ENCODE assay signal across 12 cellular contexts in genomic region chr5:172717481-172718195, GRCh38. TPM values are rescaled to one million over a fixed set of nuclear protein-coding genes. Genes with fewer than 3 reads are reported as not detected.
DNase-seq lines count a peak whose midpoint lies in the region; ATAC-seq and TF ChIP-seq lines count a peak whose summit lies in the region.
"Had no signal": no experiment of that assay in that cellular context is flagged by ENCODE, and none has a peak within 500 bp of the region (broad histone marks: within the 10 kb centered on the region; RNA-seq: fewer than 3 reads in every experiment).

No MANE protein-coding gene starts in this region.

- peaks cover 5% of the 10 kb centered on the region for H3K27me3 Mint-ChIP-seq in central memory CD8-positive, alpha-beta T cell
- peaks cover 9% of the 10 kb centered on the region for H3K27me3 Mint-ChIP-seq in neural progenitor cell (ENCODE audit: insufficient read depth, low read depth)

- WGBS in mammary epithelial cell (ENCODE audit: low coverage, missing lambda C conversion rate): 89% methylated on average over 15 of the region's 16 CpGs

- intact Hi-C loops in breast epithelium (cut with DNase I; ENCODE audit: low total_unique reads) (no loop called here), mammary epithelial cell (cut with micrococcal nuclease) (loop anchor here (1.0 to 10.0 kb wide), 5 partner anchors 48 to 897 kb away; partner anchors contain the start of genes BOD1, DUSP1 and ERGIC1), upper lobe of right lung (cut with DNase I) (loop anchor here (5.0 kb wide), 2 partner anchors 50 to 215 kb away; no protein-coding TSS in a partner anchor), A673 (cut with micrococcal nuclease; ENCODE audit: unreplicated experiment) (loop anchor here (1.0 to 2.0 kb wide), 2 partner anchors 47 to 55 kb away; no protein-coding TSS in a partner anchor)

- no peaks in the 10 kb centered on the region for H3F3A ChIP-seq in neural progenitor cell (ENCODE audit: low read depth)

- no peak overlapping the region for H3K9ac ChIP-seq in mammary epithelial cell (ENCODE audit: insufficient read depth, low read length)
- no peak overlapping the region for H3K9ac ChIP-seq in neural progenitor cell

- H3K4me2 ChIP-seq in mammary epithelial cell (ENCODE audit: insufficient read depth, low read depth, low read length): no peak overlapping the region
- no peak overlapping the region for H3K4me2 ChIP-seq in neural progenitor cell

- no peaks in the 10 kb centered on the region for H3K36me3 ChIP-seq in breast epithelium
- no peaks in the 10 kb centered on the region for H3K36me3 ChIP-seq in mammary epithelial cell (ENCODE audit: insufficient read depth, low read length)
- no peaks in the 10 kb centered on the region for H3K36me3 ChIP-seq in neural progenitor cell
- H3K36me3 ChIP-seq in upper lobe of right lung: no peaks in the 10 kb centered on the region
- no peaks in the 10 kb centered on the region for H3K36me3 ChIP-seq in A673 (ENCODE audit: insufficient read depth, low read length, poor library complexity, severe bottlenecking)

- ATAC-seq in central memory CD8-positive, alpha-beta T cell (replicated peaks; ENCODE audit: extremely low read depth, poor library complexity, severe bottlenecking): no peak
- no peak for ATAC-seq in upper lobe of right lung

- H3K4me3 Mint-ChIP-seq in central memory CD8-positive, alpha-beta T cell: no peak overlapping the region
- H3K4me3 Mint-ChIP-seq in neural progenitor cell: no peak overlapping the region

- H4K20me1 ChIP-seq in mammary epithelial cell (ENCODE audit: insufficient read depth, low read length): no peaks in the 10 kb centered on the region
- H4K20me1 ChIP-seq in neural progenitor cell (ENCODE audit: low read depth): no peaks in the 10 kb centered on the region

- H3K27ac Mint-ChIP-seq in central memory CD8-positive, alpha-beta T cell (ENCODE audit: low read depth): peak overlapping the region; percentile 63
- H3K27ac Mint-ChIP-seq in neural progenitor cell: no peak overlapping the region

- no peak overlapping the region for H2AFZ ChIP-seq in mammary epithelial cell (ENCODE audit: low read depth, low read length)
- H2AFZ ChIP-seq in neural progenitor cell (replicated peaks): peak overlapping the region; percentile 87

- BruUV-seq in mammary epithelial cell (replicated peaks; lab: Mats Ljungman, UMichigan): no TSS peak
- no TSS peak for BruUV-seq in A673 (replicated peaks; lab: Mats Ljungman, UMichigan)

- H3K4me1 Mint-ChIP-seq in central memory CD8-positive, alpha-beta T cell: peaks cover 20% of the 10 kb centered on the region
- peaks cover 8% of the 10 kb centered on the region for H3K4me1 Mint-ChIP-seq in neural progenitor cell

- CTCF ChIA-PET in mammary epithelial cell (lab: Charles Lee; ENCODE audit: low non-redundant PET): no interaction called here
- CTCF ChIA-PET in A673 (lab: Charles Lee): interaction anchor here (0.8 to 1.2 kb wide), 3 partner anchors 54 to 215 kb away, joined by 3 to 4 read pairs (median 3); no protein-coding TSS in a partner anchor

- no peak for DNase-seq in breast epithelium (ENCODE audit: low spot score in 2 of 2)
- DNase-seq in mammary epithelial cell: no peak
- DNase-seq in central memory CD8-positive, alpha-beta T cell (ENCODE audit: low spot score in 2 of 2): no peak
- no peak for DNase-seq in neural progenitor cell (ENCODE audit: low spot score)
- no peak for DNase-seq in upper lobe of right lung
- no peak for DNase-seq in UCSD-AML1 (lab: John Stamatoyannopoulos, UW; ENCODE audit: unreplicated experiment)
- no peak for DNase-seq in NK-92 treated with Interleukin-12 subunit alpha and Interleukin-12 subunit beta, amount 100 ng/mL, for 24 hours (lab: John Stamatoyannopoulos, UW)
- DNase-seq in A673 (ENCODE audit: low spot score): no peak
- DNase-seq: NCI-H1417 treated with DMSO at 0.1 percent for 48 hours had no signal

- H3K4me3 ChIP-seq in breast epithelium (peak overlapping the region in 1 of 3 donors; percentile 51), mammary epithelial cell (replicated peaks in 1 of 3; ENCODE audit: insufficient read depth in 1 of 3, low read depth in 2 of 3, low read length in 3 of 3) (no peak overlapping the region), neural progenitor cell (no peak overlapping the region), upper lobe of right lung (no peak overlapping the region), A673 (ENCODE audit: low read depth, low read length, poor library complexity, severe bottlenecking) (no peak overlapping the region)
- H3K4me3 ChIP-seq: K562 had no signal

- dilution Hi-C loops in mammary epithelial cell (cut with HindIII; ENCODE audit: low sequenced_read_pairs): loop anchor here (25.0 kb wide), 1 partner anchor 570 kb away; no protein-coding TSS in a partner anchor

- TF ChIP-seq CTCF in breast epithelium (IDR thresholded peaks at IDR 0.05) (no peak), mammary epithelial cell (conservative IDR thresholded peaks at IDR 0.05 in 1 of 2, IDR thresholded peaks at IDR 0.05 in 1 of 2; ENCODE audit: extremely low read depth in 1 of 2, insufficient read depth in 1 of 2, low read depth in 1 of 2, low read length in 2 of 2) (no peak), neural progenitor cell (IDR thresholded peaks at IDR 0.05) (no peak), upper lobe of right lung (IDR thresholded peaks at IDR 0.05) (no peak), A673 (conservative IDR thresholded peaks at IDR 0.05; ENCODE audit: low read depth, low read length) (no peak)

- H3K9me3 ChIP-seq in breast epithelium (no peaks in the 10 kb centered on the region), mammary epithelial cell (replicated peaks; ENCODE audit: insufficient read depth, low read length) (no peaks in the 10 kb centered on the region), neural progenitor cell (ENCODE audit: low read depth) (no peaks in the 10 kb centered on the region), upper lobe of right lung (no peaks in the 10 kb centered on the region), A673 (ENCODE audit: low read depth, low read length, poor library complexity, severe bottlenecking) (no peaks in the 10 kb centered on the region)

- H3K27ac ChIP-seq in breast epithelium: peak overlapping the region; percentile 39 to 55
- no peak overlapping the region for H3K27ac ChIP-seq in mammary epithelial cell (ENCODE audit: insufficient read depth, low read depth, low read length)
- no peak overlapping the region for H3K27ac ChIP-seq in neural progenitor cell
- H3K27ac ChIP-seq in upper lobe of right lung: peak overlapping the region; percentile 81
- no peak overlapping the region for H3K27ac ChIP-seq in A673 (ENCODE audit: low read depth, low read length, poor library complexity, severe bottlenecking)
- H3K27ac ChIP-seq: VCaP had no signal

- POLR2A ChIA-PET in A673 (lab: Charles Lee; ENCODE audit: low non-redundant PET): no interaction called here

- H3K79me2 ChIP-seq in mammary epithelial cell (ENCODE audit: insufficient read depth, low read length) (no peaks in the 10 kb centered on the region), neural progenitor cell (ENCODE audit: low read depth) (no peaks in the 10 kb centered on the region)

- H3K9me3 Mint-ChIP-seq in central memory CD8-positive, alpha-beta T cell: no peaks in the 10 kb centered on the region
- H3K9me3 Mint-ChIP-seq in neural progenitor cell: no peaks in the 10 kb centered on the region
- H3K9me3 Mint-ChIP-seq: CD8-positive, alpha-beta memory T cell had no signal

- in situ Hi-C loops in mammary epithelial cell (cut with MboI; ENCODE audit: low sequenced_read_pairs in 2 of 2): loop anchor here (5.0 to 25.0 kb wide), 4 partner anchors 210 to 895 kb away; partner anchors contain the start of gene BOD1 (in 1 of the 2)

- H3K4me1 ChIP-seq in breast epithelium (no peaks in the 10 kb centered on the region), mammary epithelial cell (ENCODE audit: insufficient read depth, low read length) (peaks cover 9% of the 10 kb centered on the region), neural progenitor cell (no peaks in the 10 kb centered on the region), upper lobe of right lung (peaks cover 65% of the 10 kb centered on the region), A673 (ENCODE audit: insufficient read depth, low read length, poor library complexity, severe bottlenecking) (peaks cover 17% of the 10 kb centered on the region)

- no peaks in the 10 kb centered on the region for H3K27me3 ChIP-seq in breast epithelium
- H3K27me3 ChIP-seq in mammary epithelial cell (ENCODE audit: insufficient read depth, low read length): no peaks in the 10 kb centered on the region
- peaks cover 50% of the 10 kb centered on the region for H3K27me3 ChIP-seq in neural progenitor cell
- H3K27me3 ChIP-seq in upper lobe of right lung: no peaks in the 10 kb centered on the region
- no peaks in the 10 kb centered on the region for H3K27me3 ChIP-seq in A673 (replicated peaks; ENCODE audit: insufficient read depth, low read depth, low read length, poor library complexity)

- TF ChIP-seq POLR2A in breast epithelium (IDR thresholded peaks at IDR 0.05): no peak

- no peaks in the 10 kb centered on the region for H3K36me3 Mint-ChIP-seq in central memory CD8-positive, alpha-beta T cell (ENCODE audit: insufficient read depth)
- H3K36me3 Mint-ChIP-seq in neural progenitor cell: no peaks in the 10 kb centered on the region
- H3K36me3 Mint-ChIP-seq: CD8-positive, alpha-beta memory T cell had no signal

RNA-seq across cellular contexts. Expression of gene DUSP1, which starts 53.4 kb away (rescaled TPM):
- total RNA-seq in breast epithelium (1,000 to 10,000 TPM in 2 of 3 donors, 100 to 1,000 TPM in 1; 752 to 1,562 (median 1,015) TPM), mammary epithelial cell (10 to 100 TPM; 20.7 to 28.8 TPM), neural progenitor cell (ENCODE audit: low replicate concordance) (4.2 and 12.8 TPM in 2 replicates), upper lobe of right lung (382 TPM), A673 (2021) (11.3 and 13.1 TPM in 2 replicates)
- 19.1 TPM for polyA plus RNA-seq in mammary epithelial cell
- polyA minus RNA-seq in mammary epithelial cell: 22.7 TPM

Comparison
In these comparisons a context has a peak if more than half of its experiments do, and no peak if none do; other contexts are left out.
1. H3K27ac ChIP-seq: peak in breast epithelium (2 of 2) and upper lobe of right lung (single experiment); none in mammary epithelial cell (single experiment), neural progenitor cell (single experiment) and A673 (single experiment).
2. RNA of gene DUSP1, which starts 53.4 kb away (total RNA-seq): 752 to 1,562 TPM in breast epithelium and 382 TPM in upper lobe of right lung (single experiment); 20.7 to 28.8 TPM in mammary epithelial cell, 11.3 to 13.1 TPM in A673 and 4.2 to 12.8 TPM in neural progenitor cell; every median in the first group is over 10 times any median in the second.